19 cellular contexts compared by ENCODE assay signal in the genomic region with DNA sequence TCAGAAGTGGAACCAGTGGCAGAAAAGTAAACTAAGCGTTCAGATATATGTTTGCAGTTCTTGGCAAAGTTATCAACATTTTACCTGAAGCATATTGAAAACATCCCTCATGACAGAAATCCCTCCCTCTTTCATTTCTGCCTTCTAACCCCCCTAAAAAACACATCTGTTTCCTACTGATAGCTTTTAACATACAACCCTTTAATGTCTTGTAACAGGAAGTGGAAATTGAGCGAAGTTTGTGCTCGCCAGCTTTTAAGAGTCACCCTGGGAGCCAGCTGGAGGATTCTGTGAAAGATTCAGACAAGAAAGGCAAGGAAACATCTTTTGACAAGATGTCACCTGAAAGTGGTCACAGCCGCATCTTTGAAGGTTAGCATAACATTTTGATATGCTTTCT.
DNase-seq lines count a peak whose midpoint lies in the region; ATAC-seq and TF ChIP-seq lines count a peak whose summit lies in the region.
"Had no signal": no experiment of that assay in that cellular context is flagged by ENCODE, and none has a peak within 500 bp of the region (broad histone marks: within the 10 kb centered on the region; RNA-seq: fewer than 3 reads in every experiment).

No MANE protein-coding gene starts in this region.

- peaks cover 13% of the 10 kb centered on the region for H3K4me1 Mint-ChIP-seq in neural crest cell
- H3K4me1 Mint-ChIP-seq: naive B cell had no signal

- TF ChIP-seq CTCF in Loucy (conservative IDR thresholded peaks at IDR 0.05; ENCODE audit: low read length) (no peak), choroid plexus epithelial cell (conservative IDR thresholded peaks at IDR 0.05; ENCODE audit: low read depth, low read length) (no peak), neural crest cell (conservative IDR thresholded peaks at IDR 0.05) (no peak)

- H3K4me2 ChIP-seq in Loucy (ENCODE audit: low read depth, low read length, poor library complexity, severe bottlenecking) = peak overlapping the region; percentile 68

- no peak for ATAC-seq in GM19023 (IDR thresholded peaks at IDR 0.05; ENCODE audit: unreplicated experiment)
- ATAC-seq: left ventricle myocardium superior had no signal

- no peaks in the 10 kb centered on the region for H3K9me2 ChIP-seq in Loucy (replicated peaks; ENCODE audit: low read depth, low read length)

- no peaks in the 10 kb centered on the region for H3K36me3 ChIP-seq in Loucy (ENCODE audit: insufficient read depth, low read length)
- H3K36me3 ChIP-seq: HAP-1, Peyer's patch had no signal

- H3K9me3 ChIP-seq in Loucy (ENCODE audit: insufficient read depth, low read depth, low read length) = no peaks in the 10 kb centered on the region
- H3K9me3 ChIP-seq: HAP-1, Peyer's patch had no signal

- no peak overlapping the region for H3K4me3 Mint-ChIP-seq in neural crest cell
- H3K4me3 Mint-ChIP-seq: brain, naive B cell, T-cell had no signal

- no peaks in the 10 kb centered on the region for H3K27me3 Mint-ChIP-seq in neural crest cell (ENCODE audit: low read depth)
- H3K27me3 Mint-ChIP-seq: brain, naive B cell, T-cell had no signal

- DNase-seq in ELR (ENCODE audit: low read depth) = peak; percentile 20
- DNase-seq in choroid plexus epithelial cell (ENCODE audit: low read depth) = peak; percentile 47
- no peak for DNase-seq in neural crest cell (ENCODE audit: low read depth, low spot score)
- no peak for DNase-seq in effector CD4-positive, alpha-beta T cell
- no peak for DNase-seq in occipital lobe (lab: John Stamatoyannopoulos, UW)
- DNase-seq: activated naive CD4-positive, alpha-beta T cell treated with anti-CD3 and anti-CD28 coated beads, Interleukin-2, amount 50 U/mL, for 16 hours; DMS79 treated with DMSO at 0.1 percent for 48 hours; dorsolateral prefrontal cortex; left ventricle myocardium superior; naive B cell; NCI-H2081 treated with DMSO at 0.1 percent for 48 hours; NCI-H748 treated with DMSO at 0.1 percent for 48 hours; Peyer's patch; stimulated activated CD4-positive, alpha-beta T cell treated with anti-CD3 and anti-CD28 coated beads, Interleukin-2, amount 100 ng/mL, for 24 hours; T-cell had no signal

- H3K27me3 ChIP-seq in Loucy (ENCODE audit: insufficient read depth, low read length, poor library complexity, severe bottlenecking) = no peaks in the 10 kb centered on the region
- H3K27me3 ChIP-seq: Peyer's patch had no signal

- H3K4me3 ChIP-seq in Loucy (ENCODE audit: low read length, poor library complexity, severe bottlenecking) = peak overlapping the region; percentile 49
- H3K4me3 ChIP-seq in choroid plexus epithelial cell (ENCODE audit: low read depth, low read length) = no peak overlapping the region
- H3K4me3 ChIP-seq: dorsolateral prefrontal cortex, HAP-1, Peyer's patch had no signal

- peak overlapping the region; percentile 73 for H3K27ac Mint-ChIP-seq in neural crest cell (ENCODE audit: unreplicated experiment)
- H3K27ac Mint-ChIP-seq: naive B cell, T-cell had no signal

- no peaks in the 10 kb centered on the region for H3K79me2 ChIP-seq in Loucy (ENCODE audit: insufficient read depth, low read length)

- no peaks in the 10 kb centered on the region for H3K36me3 Mint-ChIP-seq in neural crest cell (ENCODE audit: low read depth)
- H3K36me3 Mint-ChIP-seq: brain, naive B cell, T-cell had no signal

- H3K9me3 Mint-ChIP-seq in neural crest cell = no peaks in the 10 kb centered on the region
- H3K9me3 Mint-ChIP-seq: brain, naive B cell, T-cell had no signal

- H4K20me1 ChIP-seq in Loucy (ENCODE audit: insufficient read depth, low read length, poor library complexity, severe bottlenecking) = no peaks in the 10 kb centered on the region

- peaks cover 7% of the 10 kb centered on the region for H3F3A ChIP-seq in Loucy (ENCODE audit: low read depth)

- H3K4me1 ChIP-seq in Loucy (ENCODE audit: insufficient read depth, low read length, poor library complexity, severe bottlenecking) = peaks cover 29% of the 10 kb centered on the region
- H3K4me1 ChIP-seq: Peyer's patch had no signal

- no peak overlapping the region for H2AFZ ChIP-seq in Loucy (ENCODE audit: low read length)

- peak overlapping the region; percentile 53 for H3K9ac ChIP-seq in Loucy (ENCODE audit: low read depth, low read length, poor library complexity, severe bottlenecking)

Comparison
In these comparisons a context has a peak if more than half of its experiments do, and no peak if none do; other contexts are left out.
1. DNase-seq: peak in ELR (single experiment) and choroid plexus epithelial cell (single experiment); none in neural crest cell (single experiment), effector CD4-positive, alpha-beta T cell (single experiment) and occipital lobe (single experiment).